ENCODE assay signal across 22 cellular contexts in the genomic region with DNA sequence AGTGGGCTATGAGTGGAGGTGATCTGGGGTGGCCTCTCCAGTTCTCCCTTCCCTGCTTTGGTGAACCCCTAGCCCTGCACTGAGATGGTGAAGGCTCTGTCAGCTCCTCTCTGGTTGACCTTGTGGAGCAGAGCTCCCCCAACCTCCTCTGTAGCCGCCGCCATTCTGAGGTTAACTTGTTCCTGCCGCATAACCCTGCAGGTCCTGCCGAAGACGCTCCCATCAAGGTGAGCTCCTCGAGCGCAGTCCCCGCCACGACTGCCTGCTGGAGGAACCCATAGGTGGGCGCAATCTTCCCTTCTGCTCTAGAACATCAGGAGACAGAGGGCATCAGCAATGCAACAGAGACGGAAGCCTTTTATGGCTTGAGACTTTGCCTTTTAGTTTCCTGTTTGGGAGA. TPM values are rescaled to one million over a fixed set of nuclear protein-coding genes. Genes with fewer than 3 reads are reported as not detected.
"Had no signal": no experiment of that assay in that cellular context is flagged by ENCODE, and none has a peak within 500 bp of the region (broad histone marks: within the 10 kb centered on the region; RNA-seq: fewer than 3 reads in every experiment).

No MANE protein-coding gene starts in this region.

- H3K4me1 Mint-ChIP-seq: IgD-negative memory B cell had no signal

- H3K36me3 Mint-ChIP-seq: IgD-negative memory B cell had no signal

- H3K4me3 Mint-ChIP-seq: IgD-negative memory B cell had no signal

- DNase-seq: Kasumi-1, MM.1S, NCI-H1092 treated with DMSO at 0.1 percent for 48 hours, NCI-H1436, NCI-H187, NCI-H2029, NCI-H2081 treated with DMSO at 0.1 percent for 48 hours, NCI-H2171, NCI-H226, NCI-H446, NCI-H510A, NCI-H524 treated with DMSO at 0.1 percent for 48 hours, NCI-H774, RPMI8226, SHP77 treated with DMSO at 0.1 percent for 48 hours, SJCRH30 had no signal

- H3K9me3 Mint-ChIP-seq: IgD-negative memory B cell had no signal

- ATAC-seq: K562, SK-N-SH treated with all-trans-retinoic acid at 6 μM for 48 hours had no signal

- H3K27me3 Mint-ChIP-seq: IgD-negative memory B cell had no signal

- H3K27me3 ChIP-seq: SJCRH30 had no signal

- H3K36me3 ChIP-seq: SJCRH30 had no signal

- H3K4me3 ChIP-seq: K562, SJCRH30 had no signal

- H3K27ac Mint-ChIP-seq: IgD-negative memory B cell had no signal

- H3K4me2 ChIP-seq: KMS-11 had no signal

- H3K27ac ChIP-seq: HL-60, KMS-11, SJCRH30 had no signal

RNA-seq across cellular contexts. Expression of a gene that starts 15.2 kb away (rescaled TPM):
- total RNA-seq: K562, M059J, SJCRH30 had no signal

RNA-seq across cellular contexts. Expression of a gene that starts 16.5 kb away (rescaled TPM):
- total RNA-seq: K562, M059J, SJCRH30 had no signal
